In genomic region chr1:233904979-233905415, GRCh38 we compare ENCODE assay signal across 10 cellular contexts. TPM values are rescaled to one million over a fixed set of nuclear protein-coding genes. Genes with fewer than 3 reads are reported as not detected.
DNase-seq lines count a peak whose midpoint lies in the region; ATAC-seq, FAIRE-seq and TF ChIP-seq lines count a peak whose summit lies in the region.
"Had no signal": no experiment of that assay in that cellular context is flagged by ENCODE, and none has a peak within 500 bp of the region (broad histone marks: within the 10 kb centered on the region; RNA-seq: fewer than 3 reads in every experiment).

No MANE protein-coding gene starts in this region.

- no peaks in the 10 kb centered on the region for H3K9me3 Mint-ChIP-seq in activated T-cell treated with anti-CD3 and anti-CD28 coated beads, Interleukin-2, amount 50 U/mL, for 4 hours

- no peaks in the 10 kb centered on the region for H3K4me1 ChIP-seq in cardiac muscle cell (ENCODE audit: low read depth)
- no peaks in the 10 kb centered on the region for H3K4me1 ChIP-seq in pancreas

- peak overlapping the region; percentile 57 for H3K27ac ChIP-seq in RWPE1
- no peak overlapping the region for H3K27ac ChIP-seq in cardiac muscle cell
- H3K27ac ChIP-seq in pancreas = no peak overlapping the region

- CTCF ChIA-PET in RWPE1 (lab: Yijun Ruan, JAX) = interaction anchor here (0.6 to 1.2 kb wide), 7 partner anchors 9 to 207 kb away, joined by 3 to 4 read pairs (median 3); no protein-coding TSS in a partner anchor

- H3K9me3 ChIP-seq in cardiac muscle cell (ENCODE audit: low read depth) (no peaks in the 10 kb centered on the region), pancreas (no peaks in the 10 kb centered on the region)

- intact Hi-C loops in pancreas (cut with DNase I) = no loop called here

- H3K36me3 Mint-ChIP-seq in activated T-cell treated with anti-CD3 and anti-CD28 coated beads, Interleukin-2, amount 50 U/mL, for 4 hours (ENCODE audit: insufficient read depth) = no peaks in the 10 kb centered on the region

- peaks cover 79% of the 10 kb centered on the region for H3K27me3 ChIP-seq in cardiac muscle cell
- H3K27me3 ChIP-seq in pancreas = peaks cover 0 to 35% (median 3%) of the 10 kb centered on the region in 4 donors

- peaks cover 63% of the 10 kb centered on the region for H3K27me3 Mint-ChIP-seq in activated T-cell treated with anti-CD3 and anti-CD28 coated beads, Interleukin-2, amount 50 U/mL, for 4 hours (ENCODE audit: low read depth)

- TF ChIP-seq CTCF in RWPE1 (conservative IDR thresholded peaks at IDR 0.05; ENCODE audit: low read depth) (no peak), cardiac muscle cell (IDR thresholded peaks at IDR 0.05; ENCODE audit: low read depth, low read length) (no peak), pancreas (IDR thresholded peaks at IDR 0.05) (no peak)

- no peak overlapping the region for H3K4me3 Mint-ChIP-seq in activated T-cell treated with anti-CD3 and anti-CD28 coated beads, Interleukin-2, amount 50 U/mL, for 4 hours

- ATAC-seq in pancreas (peak in 3 of 4 donors; percentile 51 to 56 (median 54)), GM21576 (IDR thresholded peaks at IDR 0.05; ENCODE audit: unreplicated experiment) (no peak), GM18498 (IDR thresholded peaks at IDR 0.05; ENCODE audit: unreplicated experiment) (no peak)
- ATAC-seq in activated T-cell treated with anti-CD3 and anti-CD28 coated beads, Interleukin-2, amount 50 U/mL, for 4 hours = no peak

- H3K36me3 ChIP-seq in cardiac muscle cell = no peaks in the 10 kb centered on the region
- H3K36me3 ChIP-seq in pancreas = no peaks in the 10 kb centered on the region

- H3K4me3 ChIP-seq in cardiac muscle cell = peak overlapping the region; percentile 33
- peak overlapping the region in 2 of 4 donors; percentile 16 to 46 for H3K4me3 ChIP-seq in pancreas

- 1% methylated on average over 34 to 43 of the region's 43 CpGs for WGBS in pancreas, 2 donors

- no peak for FAIRE-seq in pancreas (lab: Jason Lieb, UNC)

- peaks cover 2% of the 10 kb centered on the region for H3K4me1 Mint-ChIP-seq in activated T-cell treated with anti-CD3 and anti-CD28 coated beads, Interleukin-2, amount 50 U/mL, for 4 hours (ENCODE audit: low read depth)

- DNase-seq in GM03348 (ENCODE audit: low spot score) = peak; percentile 11
- no peak for DNase-seq in RWPE1 (ENCODE audit: low spot score)
- DNase-seq in cardiac muscle cell (ENCODE audit: low read depth in 1 of 2, low spot score in 1 of 2) = peak in 1 of 2 donors; percentile 6
- DNase-seq in pancreas = peak in 2 of 6 donors; percentile 61 to 63
- DNase-seq in Kasumi-1 (lab: John Stamatoyannopoulos, UW) = no peak
- no peak for DNase-seq in activated T-cell treated with anti-CD3 and anti-CD28 coated beads, Interleukin-2, amount 50 U/mL, for 4 hours
- DNase-seq: NCI-H146 had no signal

- POLR2A ChIA-PET in RWPE1 (lab: Yijun Ruan, JAX; ENCODE audit: low non-redundant PET) = interaction anchor here (0.5 kb wide), 1 partner anchor 115 kb away, joined by 10 read pairs; no protein-coding TSS in a partner anchor

RNA-seq across cellular contexts. Expression of gene SLC35F3, which starts 0.5 kb away (rescaled TPM):
- total RNA-seq in cardiac muscle cell (0.98 and 1.7 TPM in 2 replicates), pancreas (1 to 10 TPM; 1.4 to 4.3 (median 2.5) TPM)
- polyA plus RNA-seq in cardiac muscle cell (2.0 and 2.6 TPM in 2 replicates), pancreas (1 to 10 TPM; 1.4 to 7.1 TPM)
- total RNA-seq in activated T-cell treated with anti-CD3 and anti-CD28 coated beads, Interleukin-2, amount 50 U/mL, for 4 hours = 1 to 10 TPM in 1 of 3 donors, under 1 TPM in 2; 0.13 to 1.7 (median 0.76) TPM
- total RNA-seq: pulmonary artery endothelial cell had no signal

Comparison
In these comparisons a context has a peak if more than half of its experiments do, and no peak if none do; other contexts are left out.
1. ATAC-seq: peak in pancreas (3 of 4); none in GM21576 (single experiment), GM18498 (single experiment) and activated T-cell treated with anti-CD3 and anti-CD28 coated beads, Interleukin-2, amount 50 U/mL, for 4 hours (0 of 2).